Comparison of ENCODE assay signal across 1 cellular context in the genomic region with DNA sequence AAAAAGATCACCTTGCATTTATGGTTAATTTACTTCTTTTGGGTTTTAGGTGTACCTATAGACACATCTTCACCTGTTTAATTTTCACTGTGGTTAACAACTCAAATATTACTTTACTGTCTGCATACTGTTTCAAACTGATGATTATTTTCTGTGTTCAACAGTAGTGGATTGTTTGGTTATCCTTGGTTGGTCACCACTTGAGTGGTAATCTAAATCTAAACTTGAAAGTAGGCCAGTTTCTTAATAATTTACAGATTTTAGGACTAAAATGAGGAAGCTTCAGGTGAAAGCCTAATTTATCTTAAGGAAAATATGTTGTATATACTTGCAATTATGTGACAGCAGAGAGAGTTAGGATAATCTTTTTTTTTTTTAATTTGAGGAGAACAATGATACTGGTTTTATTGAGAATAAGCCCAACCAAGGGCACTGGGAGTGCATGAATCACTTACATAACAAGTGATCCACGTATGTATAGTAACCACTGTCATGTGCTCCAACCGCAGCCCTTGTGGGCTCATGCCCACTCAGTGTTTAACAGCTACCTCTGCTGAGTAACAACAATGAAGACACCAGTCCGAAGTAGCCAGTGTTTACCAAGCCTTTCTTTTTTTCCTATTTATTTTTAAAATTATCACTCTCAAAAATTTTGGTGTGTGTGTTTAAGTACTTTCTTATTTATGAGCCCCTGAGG.
TF ChIP-seq lines count a peak whose summit lies in the region.

No MANE protein-coding gene starts in this region.

TF ChIP-seq in IMR-90, 13 proteins besides CTCF, POLR2A, EP300 and RAD21 (continued from another document):
- no peak for TF ChIP-seq BHLHE40 (IDR thresholded peaks at IDR 0.05; ENCODE audit: low read depth, low read length)
